ENCODE assay signal across 8 cellular contexts in genomic region chr6:17086469-17086868, GRCh38.
DNase-seq lines count a peak whose midpoint lies in the region; ATAC-seq and FAIRE-seq lines count a peak whose summit lies in the region.

No MANE protein-coding gene starts in this region.

- H3K4me1 Mint-ChIP-seq in stimulated activated naive B cell treated with anti-CD40 and anti-IgM and Interleukin-4, amounts not matched to agents 10 μg/mL and 1 μg/mL and 100 μg/mL, for 72 hours: no peaks in the 10 kb centered on the region

- H3K4me3 Mint-ChIP-seq in stimulated activated naive B cell treated with anti-CD40 and anti-IgM and Interleukin-4, amounts not matched to agents 10 μg/mL and 1 μg/mL and 100 μg/mL, for 72 hours: no peak overlapping the region

- peaks cover 2 to 8% of the 10 kb centered on the region in 2 donors for H3K9me3 Mint-ChIP-seq in stimulated activated naive B cell treated with anti-CD40 and anti-IgM and Interleukin-4, amounts not matched to agents 10 μg/mL and 1 μg/mL and 100 μg/mL, for 72 hours

- peak in 1 of 2 donors; percentile 45 for ATAC-seq in stimulated activated naive B cell treated with anti-CD40 and anti-IgM and Interleukin-4, amounts not matched to agents 10 μg/mL and 1 μg/mL and 100 μg/mL, for 72 hours (replicated peaks)
- no peak for ATAC-seq in GM21423 (IDR thresholded peaks at IDR 0.05; ENCODE audit: unreplicated experiment)
- no peak for ATAC-seq in HG02870 (IDR thresholded peaks at IDR 0.05; ENCODE audit: unreplicated experiment)

- FAIRE-seq in GM19239 (lab: Jason Lieb, UNC): no peak

- peak; percentile 57 for DNase-seq in CD1c-positive myeloid dendritic cell (ENCODE audit: extremely low spot score)
- peak; percentile 20 for DNase-seq in GM19239 (ENCODE audit: insufficient read length, low spot score)
- peak; percentile 83 for DNase-seq in NCI-H748 (lab: John Stamatoyannopoulos, UW; ENCODE audit: unreplicated experiment)
- peak; percentile 86 for DNase-seq in astrocyte of the hippocampus (ENCODE audit: low read depth, low spot score)
- DNase-seq in hippocampal formation (lab: John Stamatoyannopoulos, UW): peak; percentile 34 to 60
- peak; percentile 8 for DNase-seq in stimulated activated naive B cell treated with anti-CD40 and anti-IgM and Interleukin-4, amounts not matched to agents 10 μg/mL and 1 μg/mL and 100 μg/mL, for 72 hours

- H3K27ac Mint-ChIP-seq in stimulated activated naive B cell treated with anti-CD40 and anti-IgM and Interleukin-4, amounts not matched to agents 10 μg/mL and 1 μg/mL and 100 μg/mL, for 72 hours: no peak overlapping the region

- peaks cover 4 to 9% of the 10 kb centered on the region in 2 donors for H3K27me3 Mint-ChIP-seq in stimulated activated naive B cell treated with anti-CD40 and anti-IgM and Interleukin-4, amounts not matched to agents 10 μg/mL and 1 μg/mL and 100 μg/mL, for 72 hours

- no peaks in the 10 kb centered on the region for H3K36me3 Mint-ChIP-seq in stimulated activated naive B cell treated with anti-CD40 and anti-IgM and Interleukin-4, amounts not matched to agents 10 μg/mL and 1 μg/mL and 100 μg/mL, for 72 hours

Comparison
In these comparisons a context has a peak if more than half of its experiments do, and no peak if none do; other contexts are left out.
1. DNase-seq: peak in every context shown above with its lines; median percentile 86 in astrocyte of the hippocampus; 83 in NCI-H748; 57 in CD1c-positive myeloid dendritic cell; 47 in hippocampal formation; 20 in GM19239; 8 in stimulated activated naive B cell treated with anti-CD40 and anti-IgM and Interleukin-4, amounts not matched to agents 10 μg/mL and 1 μg/mL and 100 μg/mL, for 72 hours.